15 cellular contexts compared by ENCODE assay signal in the genomic region with DNA sequence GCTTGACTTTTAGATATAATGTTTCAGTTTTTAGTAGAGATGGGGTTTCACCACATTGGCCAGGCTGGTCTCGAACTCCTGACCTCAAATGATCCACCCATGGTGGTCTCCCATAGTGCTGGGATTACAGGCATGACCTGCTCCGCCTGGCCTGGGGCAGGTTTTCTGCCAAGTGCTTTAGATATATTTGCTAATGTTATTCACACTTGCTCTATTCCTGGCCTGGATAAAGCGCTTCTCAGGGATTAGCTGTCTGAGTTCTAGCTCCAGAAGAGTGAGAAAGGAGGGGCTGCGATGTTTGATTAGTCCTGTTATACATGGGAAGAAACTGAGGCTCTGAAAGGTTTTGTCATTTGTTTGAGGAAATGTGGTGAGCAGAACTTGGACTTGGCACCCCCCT. TPM values are rescaled to one million over a fixed set of nuclear protein-coding genes. Genes with fewer than 3 reads are reported as not detected.
A peak's percentile ranks its signal among the peaks of the same experiment; 100 is the strongest.
DNase-seq lines count a peak whose midpoint lies in the region; ATAC-seq and TF ChIP-seq lines count a peak whose summit lies in the region.
"Had no signal": no experiment of that assay in that cellular context is flagged by ENCODE, and none has a peak within 500 bp of the region (broad histone marks: within the 10 kb centered on the region; RNA-seq: fewer than 3 reads in every experiment).

No MANE protein-coding gene starts in this region.

- no peak for TF ChIP-seq POLR2A in transverse colon (IDR thresholded peaks at IDR 0.05)

- H3K27ac ChIP-seq in RWPE2 (ENCODE audit: poor library complexity, severe bottlenecking) = peak overlapping the region; percentile 98
- H3K27ac ChIP-seq in transverse colon = peak overlapping the region; percentile 4 to 67 (median 48)
- H3K27ac ChIP-seq in brain microvascular endothelial cell = no peak overlapping the region
- H3K27ac ChIP-seq: prostate gland had no signal

- no peaks in the 10 kb centered on the region for H3K27me3 ChIP-seq in RWPE2 (ENCODE audit: insufficient read depth, poor library complexity, severe bottlenecking)
- H3K27me3 ChIP-seq in transverse colon = no peaks in the 10 kb centered on the region
- H3K27me3 ChIP-seq in brain microvascular endothelial cell (replicated peaks) = no peaks in the 10 kb centered on the region

- peaks cover 69% of the 10 kb centered on the region for H3K4me1 Mint-ChIP-seq in activated naive CD4-positive, alpha-beta T cell treated with anti-CD3 and anti-CD28 coated beads, Interleukin-2, amount 10 ng/mL, durations not matched to agents 7 days and 5 days

- intact Hi-C loops in left ventricle myocardium superior (cut with micrococcal nuclease) (no loop called here), transverse colon (cut with DNase I; ENCODE audit: low total_unique reads) (no loop called here)

- in situ Hi-C loops in transverse colon (cut with MboI; ENCODE audit: low pct_ligation_motif_present in 1 of 4, low pct_unique_long_range_greater_than_20kb in 1 of 4, low sequenced_read_pairs in 3 of 4) = no loop called here
- in situ Hi-C loops in brain microvascular endothelial cell (cut with HindIII; ENCODE audit: low pct_ligation_motif_present, low sequenced_read_pairs) = no loop called here

- TF ChIP-seq CTCF in RWPE2 (IDR thresholded peaks at IDR 0.05; ENCODE audit: poor library complexity, severe bottlenecking) (no peak), transverse colon (IDR thresholded peaks at IDR 0.05) (no peak), brain microvascular endothelial cell (IDR thresholded peaks at IDR 0.05; ENCODE audit: low read depth, low read length, missing control alignments) (no peak)

- peaks cover 4% of the 10 kb centered on the region for H3K27me3 Mint-ChIP-seq in activated naive CD4-positive, alpha-beta T cell treated with anti-CD3 and anti-CD28 coated beads, Interleukin-2, amount 10 ng/mL, durations not matched to agents 7 days and 5 days

- CTCF ChIA-PET in activated naive CD4-positive, alpha-beta T cell treated with anti-CD3 and anti-CD28 coated beads, Interleukin-2, amount 10 ng/mL, durations not matched to agents 7 days and 5 days (lab: Charles Lee) = interaction anchor here (0.6 kb wide), 1 partner anchor 36 kb away, joined by 3 read pairs; no protein-coding TSS in a partner anchor

- H3K4me3 Mint-ChIP-seq in activated naive CD4-positive, alpha-beta T cell treated with anti-CD3 and anti-CD28 coated beads, Interleukin-2, amount 10 ng/mL, durations not matched to agents 7 days and 5 days = no peak overlapping the region

- peaks cover 11% of the 10 kb centered on the region for H3K36me3 Mint-ChIP-seq in activated naive CD4-positive, alpha-beta T cell treated with anti-CD3 and anti-CD28 coated beads, Interleukin-2, amount 10 ng/mL, durations not matched to agents 7 days and 5 days

- peaks cover 6% of the 10 kb centered on the region for H3K36me3 ChIP-seq in RWPE2 (ENCODE audit: low read depth)
- peaks cover 0 to 6% (median under 1%) of the 10 kb centered on the region in 4 donors for H3K36me3 ChIP-seq in transverse colon
- peaks cover 3% of the 10 kb centered on the region for H3K36me3 ChIP-seq in brain microvascular endothelial cell (replicated peaks)
- H3K36me3 ChIP-seq: prostate gland had no signal

- H3K27ac Mint-ChIP-seq in activated naive CD4-positive, alpha-beta T cell treated with anti-CD3 and anti-CD28 coated beads, Interleukin-2, amount 10 ng/mL, durations not matched to agents 7 days and 5 days = peak overlapping the region; percentile 58

- H3K4me1 ChIP-seq in RWPE2 (ENCODE audit: insufficient read depth, poor library complexity, severe bottlenecking) (peaks cover 44% of the 10 kb centered on the region), transverse colon (peaks cover 3 to 41% (median 21%) of the 10 kb centered on the region in 4 donors)
- H3K4me1 ChIP-seq: prostate gland had no signal

- no peaks in the 10 kb centered on the region for H3K9me3 Mint-ChIP-seq in activated naive CD4-positive, alpha-beta T cell treated with anti-CD3 and anti-CD28 coated beads, Interleukin-2, amount 10 ng/mL, durations not matched to agents 7 days and 5 days

- H3K9me3 ChIP-seq in RWPE2 (ENCODE audit: severe bottlenecking) (no peaks in the 10 kb centered on the region), transverse colon (no peaks in the 10 kb centered on the region)
- H3K9me3 ChIP-seq: prostate gland had no signal

- H3K4me3 ChIP-seq in RWPE2 (ENCODE audit: severe bottlenecking) (no peak overlapping the region), transverse colon (no peak overlapping the region), brain microvascular endothelial cell (ENCODE audit: low read depth, low read length) (no peak overlapping the region)
- H3K4me3 ChIP-seq: prostate gland had no signal

- DNase-seq in activated naive CD4-positive, alpha-beta T cell treated with anti-CD3 and anti-CD28 coated beads, Interleukin-2, amount 10 ng/mL, durations not matched to agents 7 days and 5 days = no peak
- no peak for DNase-seq in activated naive CD4-positive, alpha-beta T cell treated with Interleukin-2 at 50 U/mL for 16 hours
- no peak for DNase-seq in RWPE2 (ENCODE audit: low spot score)
- DNase-seq in left ventricle myocardium superior = no peak
- DNase-seq in transverse colon = no peak
- no peak for DNase-seq in middle frontal gyrus (ENCODE audit: extremely low spot score, low spot score)
- no peak for DNase-seq in brain microvascular endothelial cell
- no peak for DNase-seq in T1000 (lab: John Stamatoyannopoulos, UW)
- DNase-seq: hypothalamus, NCI-H187, NCI-H524, PC-3, substantia nigra had no signal

- ATAC-seq in RWPE2 (ENCODE audit: low read depth) (no peak), left ventricle myocardium superior (peak; percentile 46)
- ATAC-seq: PC-3 had no signal

- 88 to 100% methylated on average over 2 to 4 of the region's 4 CpGs for WGBS in transverse colon (ENCODE audit: low coverage in 1 of 2), 2 donors

- TF ChIP-seq EP300 in transverse colon (IDR thresholded peaks at IDR 0.05; ENCODE audit: low read depth) = no peak

RNA-seq across cellular contexts. Expression of a gene that starts 8.8 kb away (rescaled TPM):
- total RNA-seq in left ventricle myocardium superior (47.9 TPM), transverse colon (100 to 1,000 TPM in 2 of 4 donors, 10 to 100 TPM in 2; 20.3 to 111 (median 93.8) TPM)

RNA-seq across cellular contexts. Expression of a gene that starts 13.5 kb away (rescaled TPM):
- total RNA-seq in left ventricle myocardium superior = 55.9 TPM
- 100 to 1,000 TPM; 295 to 569 (median 362) TPM for total RNA-seq in transverse colon

RNA-seq across cellular contexts. Expression of a gene that starts 20.0 kb away (rescaled TPM):
- 86.4 TPM for total RNA-seq in left ventricle myocardium superior
- 100 to 1,000 TPM in 1 of 4 donors, 10 to 100 TPM in 3; 36.6 to 145 (median 69.3) TPM for total RNA-seq in transverse colon

RNA-seq across cellular contexts. Expression of a gene that starts 34.2 kb away (rescaled TPM):
- not detected for total RNA-seq in left ventricle myocardium superior
- total RNA-seq in transverse colon = 1 to 10 TPM in 2 of 4 donors, not detected in 2; 1.1 to 1.2 TPM
- total RNA-seq: HT-29 had no signal
